ENCODE assay signal across 1 cellular context in the genomic region with DNA sequence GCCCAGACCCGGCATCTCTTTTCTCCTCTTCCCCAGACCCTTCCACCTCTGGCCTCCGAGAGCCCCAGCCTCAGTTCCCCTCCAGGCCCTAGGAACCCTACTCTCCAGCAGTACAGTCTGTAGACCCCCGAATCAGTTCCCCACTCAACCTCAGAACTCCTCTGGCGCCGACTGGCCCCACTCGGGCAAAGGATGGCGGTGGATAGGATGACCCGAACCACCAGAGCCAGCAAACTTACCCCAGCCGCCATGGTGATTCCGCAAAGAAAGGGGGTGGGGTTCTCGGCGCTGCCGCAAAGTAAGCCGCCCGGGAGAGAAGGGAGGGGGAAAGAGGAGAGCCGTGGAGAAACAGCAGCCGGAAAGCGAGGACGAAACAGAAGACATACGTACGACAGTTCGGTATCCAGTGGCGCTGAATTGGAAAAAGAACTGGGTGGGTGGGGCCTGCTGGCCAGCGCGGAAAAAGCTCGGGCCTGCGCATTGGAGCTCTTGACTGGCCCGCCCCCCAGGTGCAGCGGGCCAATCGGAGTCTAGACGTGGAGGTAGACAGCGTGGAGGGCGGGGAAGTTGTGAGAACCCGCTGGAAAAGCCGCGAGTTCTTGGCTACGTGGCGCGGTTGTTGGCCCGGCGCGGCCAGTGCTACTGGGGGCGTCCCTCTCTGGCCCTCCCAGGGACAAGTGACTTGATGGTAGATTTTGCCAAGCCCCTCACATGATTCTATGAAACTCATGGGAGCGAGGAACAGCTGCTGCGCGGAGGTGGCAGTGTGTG.
TF ChIP-seq lines count a peak whose summit lies in the region.

A gene with protein sequence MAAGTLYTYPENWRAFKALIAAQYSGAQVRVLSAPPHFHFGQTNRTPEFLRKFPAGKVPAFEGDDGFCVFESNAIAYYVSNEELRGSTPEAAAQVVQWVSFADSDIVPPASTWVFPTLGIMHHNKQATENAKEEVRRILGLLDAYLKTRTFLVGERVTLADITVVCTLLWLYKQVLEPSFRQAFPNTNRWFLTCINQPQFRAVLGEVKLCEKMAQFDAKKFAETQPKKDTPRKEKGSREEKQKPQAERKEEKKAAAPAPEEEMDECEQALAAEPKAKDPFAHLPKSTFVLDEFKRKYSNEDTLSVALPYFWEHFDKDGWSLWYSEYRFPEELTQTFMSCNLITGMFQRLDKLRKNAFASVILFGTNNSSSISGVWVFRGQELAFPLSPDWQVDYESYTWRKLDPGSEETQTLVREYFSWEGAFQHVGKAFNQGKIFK (minus strand): TSS at position 300 of the 771 bp plus-strand sequence. CDS start 49 bp downstream, at position 251.

TF ChIP-seq in A549, 52 proteins besides CTCF, POLR2A, EP300 and RAD21 (continued from another document):
- TF ChIP-seq, protein P1, sequence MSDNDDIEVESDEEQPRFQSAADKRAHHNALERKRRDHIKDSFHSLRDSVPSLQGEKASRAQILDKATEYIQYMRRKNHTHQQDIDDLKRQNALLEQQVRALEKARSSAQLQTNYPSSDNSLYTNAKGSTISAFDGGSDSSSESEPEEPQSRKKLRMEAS (IDR thresholded peaks at IDR 0.05), result peak; percentile 73; the same call in 1 of the 2 replicates
- TF ChIP-seq CBX2 (IDR thresholded peaks at IDR 0.05; ENCODE audit: borderline replicate concordance, low read depth) (no peak), TP53 (CRISPR knock-in tag; IDR thresholded peaks at IDR 0.05) (peak; percentile 82), MAFK (IDR thresholded peaks at IDR 0.05; ENCODE audit: partially characterized antibody) (no peak), SREBF2 (IDR thresholded peaks at IDR 0.05) (no peak), EHF (CRISPR knock-in tag; IDR thresholded peaks at IDR 0.05) (no peak), BHLHE40 (IDR thresholded peaks at IDR 0.05; ENCODE audit: low read depth, low read length) (no peak), HOXB13 (CRISPR knock-in tag; IDR thresholded peaks at IDR 0.05; ENCODE audit: low read depth) (no peak), ESRRA (IDR thresholded peaks at IDR 0.05; ENCODE audit: borderline replicate concordance, low read length) (no peak), FOXS1 (CRISPR knock-in tag; IDR thresholded peaks at IDR 0.05) (no peak), ZSCAN20 (CRISPR knock-in tag; IDR thresholded peaks at IDR 0.05) (no peak), RFX5 (IDR thresholded peaks at IDR 0.05) (peak; percentile 12; the same call in 1 of the 2 replicates), NPAS2 (CRISPR knock-in tag; IDR thresholded peaks at IDR 0.05; ENCODE audit: borderline replicate concordance) (no peak), TFCP2L1 (CRISPR knock-in tag; IDR thresholded peaks at IDR 0.05) (no peak), HOXB5 (CRISPR knock-in tag; IDR thresholded peaks at IDR 0.05) (no peak), EHMT2 (IDR thresholded peaks at IDR 0.05; ENCODE audit: low read depth) (no peak), PHF8 (IDR thresholded peaks at IDR 0.05; ENCODE audit: borderline replicate concordance, low read depth) (peak; percentile 61; the same call in 1 of the 2 replicates), ZFP36 (IDR thresholded peaks at IDR 0.05; ENCODE audit: borderline replicate concordance, partially characterized antibody) (no peak), ZNF302 (CRISPR knock-in tag; IDR thresholded peaks at IDR 0.05) (no peak), NR3C1 (IDR thresholded peaks at IDR 0.05) (no peak), RARB (CRISPR knock-in tag; IDR thresholded peaks at IDR 0.05) (no peak), CHD2 (IDR thresholded peaks at IDR 0.05; ENCODE audit: low read length, partially characterized antibody) (peak; percentile 72), HDAC2 (IDR thresholded peaks at IDR 0.05) (no peak), KDM1A (IDR thresholded peaks at IDR 0.05; ENCODE audit: low read depth) (no peak)
- TF ChIP-seq, protein P2, sequence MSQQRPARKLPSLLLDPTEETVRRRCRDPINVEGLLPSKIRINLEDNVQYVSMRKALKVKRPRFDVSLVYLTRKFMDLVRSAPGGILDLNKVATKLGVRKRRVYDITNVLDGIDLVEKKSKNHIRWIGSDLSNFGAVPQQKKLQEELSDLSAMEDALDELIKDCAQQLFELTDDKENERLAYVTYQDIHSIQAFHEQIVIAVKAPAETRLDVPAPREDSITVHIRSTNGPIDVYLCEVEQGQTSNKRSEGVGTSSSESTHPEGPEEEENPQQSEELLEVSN (IDR thresholded peaks at IDR 0.05; ENCODE audit: borderline replicate concordance, low read depth), result no peak
- TF ChIP-seq, protein P3, sequence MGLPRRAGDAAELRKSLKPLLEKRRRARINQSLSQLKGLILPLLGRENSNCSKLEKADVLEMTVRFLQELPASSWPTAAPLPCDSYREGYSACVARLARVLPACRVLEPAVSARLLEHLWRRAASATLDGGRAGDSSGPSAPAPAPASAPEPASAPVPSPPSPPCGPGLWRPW (IDR thresholded peaks at IDR 0.05), result no peak
- TF ChIP-seq, protein P4, sequence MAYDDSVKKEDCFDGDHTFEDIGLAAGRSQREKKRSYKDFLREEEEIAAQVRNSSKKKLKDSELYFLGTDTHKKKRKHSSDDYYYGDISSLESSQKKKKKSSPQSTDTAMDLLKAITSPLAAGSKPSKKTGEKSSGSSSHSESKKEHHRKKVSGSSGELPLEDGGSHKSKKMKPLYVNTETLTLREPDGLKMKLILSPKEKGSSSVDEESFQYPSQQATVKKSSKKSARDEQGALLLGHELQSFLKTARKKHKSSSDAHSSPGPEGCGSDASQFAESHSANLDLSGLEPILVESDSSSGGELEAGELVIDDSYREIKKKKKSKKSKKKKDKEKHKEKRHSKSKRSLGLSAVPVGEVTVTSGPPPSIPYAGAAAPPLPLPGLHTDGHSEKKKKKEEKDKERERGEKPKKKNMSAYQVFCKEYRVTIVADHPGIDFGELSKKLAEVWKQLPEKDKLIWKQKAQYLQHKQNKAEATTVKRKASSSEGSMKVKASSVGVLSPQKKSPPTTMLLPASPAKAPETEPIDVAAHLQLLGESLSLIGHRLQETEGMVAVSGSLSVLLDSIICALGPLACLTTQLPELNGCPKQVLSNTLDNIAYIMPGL (CRISPR knock-in tag; IDR thresholded peaks at IDR 0.05; ENCODE audit: borderline replicate concordance), result no peak
- TF ChIP-seq, protein P5, sequence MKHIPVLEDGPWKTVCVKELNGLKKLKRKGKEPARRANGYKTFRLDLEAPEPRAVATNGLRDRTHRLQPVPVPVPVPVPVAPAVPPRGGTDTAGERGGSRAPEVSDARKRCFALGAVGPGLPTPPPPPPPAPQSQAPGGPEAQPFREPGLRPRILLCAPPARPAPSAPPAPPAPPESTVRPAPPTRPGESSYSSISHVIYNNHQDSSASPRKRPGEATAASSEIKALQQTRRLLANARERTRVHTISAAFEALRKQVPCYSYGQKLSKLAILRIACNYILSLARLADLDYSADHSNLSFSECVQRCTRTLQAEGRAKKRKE (CRISPR knock-in tag; IDR thresholded peaks at IDR 0.05; ENCODE audit: low read depth), result no peak
- TF ChIP-seq, protein P6, sequence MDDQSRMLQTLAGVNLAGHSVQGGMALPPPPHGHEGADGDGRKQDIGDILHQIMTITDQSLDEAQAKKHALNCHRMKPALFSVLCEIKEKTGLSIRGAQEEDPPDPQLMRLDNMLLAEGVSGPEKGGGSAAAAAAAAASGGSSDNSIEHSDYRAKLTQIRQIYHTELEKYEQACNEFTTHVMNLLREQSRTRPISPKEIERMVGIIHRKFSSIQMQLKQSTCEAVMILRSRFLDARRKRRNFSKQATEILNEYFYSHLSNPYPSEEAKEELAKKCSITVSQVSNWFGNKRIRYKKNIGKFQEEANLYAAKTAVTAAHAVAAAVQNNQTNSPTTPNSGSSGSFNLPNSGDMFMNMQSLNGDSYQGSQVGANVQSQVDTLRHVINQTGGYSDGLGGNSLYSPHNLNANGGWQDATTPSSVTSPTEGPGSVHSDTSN (IDR thresholded peaks at IDR 0.05), result peak; percentile 20; the same call in 1 of the 2 replicates
- TF ChIP-seq, protein P7, sequence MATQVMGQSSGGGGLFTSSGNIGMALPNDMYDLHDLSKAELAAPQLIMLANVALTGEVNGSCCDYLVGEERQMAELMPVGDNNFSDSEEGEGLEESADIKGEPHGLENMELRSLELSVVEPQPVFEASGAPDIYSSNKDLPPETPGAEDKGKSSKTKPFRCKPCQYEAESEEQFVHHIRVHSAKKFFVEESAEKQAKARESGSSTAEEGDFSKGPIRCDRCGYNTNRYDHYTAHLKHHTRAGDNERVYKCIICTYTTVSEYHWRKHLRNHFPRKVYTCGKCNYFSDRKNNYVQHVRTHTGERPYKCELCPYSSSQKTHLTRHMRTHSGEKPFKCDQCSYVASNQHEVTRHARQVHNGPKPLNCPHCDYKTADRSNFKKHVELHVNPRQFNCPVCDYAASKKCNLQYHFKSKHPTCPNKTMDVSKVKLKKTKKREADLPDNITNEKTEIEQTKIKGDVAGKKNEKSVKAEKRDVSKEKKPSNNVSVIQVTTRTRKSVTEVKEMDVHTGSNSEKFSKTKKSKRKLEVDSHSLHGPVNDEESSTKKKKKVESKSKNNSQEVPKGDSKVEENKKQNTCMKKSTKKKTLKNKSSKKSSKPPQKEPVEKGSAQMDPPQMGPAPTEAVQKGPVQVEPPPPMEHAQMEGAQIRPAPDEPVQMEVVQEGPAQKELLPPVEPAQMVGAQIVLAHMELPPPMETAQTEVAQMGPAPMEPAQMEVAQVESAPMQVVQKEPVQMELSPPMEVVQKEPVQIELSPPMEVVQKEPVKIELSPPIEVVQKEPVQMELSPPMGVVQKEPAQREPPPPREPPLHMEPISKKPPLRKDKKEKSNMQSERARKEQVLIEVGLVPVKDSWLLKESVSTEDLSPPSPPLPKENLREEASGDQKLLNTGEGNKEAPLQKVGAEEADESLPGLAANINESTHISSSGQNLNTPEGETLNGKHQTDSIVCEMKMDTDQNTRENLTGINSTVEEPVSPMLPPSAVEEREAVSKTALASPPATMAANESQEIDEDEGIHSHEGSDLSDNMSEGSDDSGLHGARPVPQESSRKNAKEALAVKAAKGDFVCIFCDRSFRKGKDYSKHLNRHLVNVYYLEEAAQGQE (IDR thresholded peaks at IDR 0.05), result peak; percentile 67
- TF ChIP-seq, protein P8, sequence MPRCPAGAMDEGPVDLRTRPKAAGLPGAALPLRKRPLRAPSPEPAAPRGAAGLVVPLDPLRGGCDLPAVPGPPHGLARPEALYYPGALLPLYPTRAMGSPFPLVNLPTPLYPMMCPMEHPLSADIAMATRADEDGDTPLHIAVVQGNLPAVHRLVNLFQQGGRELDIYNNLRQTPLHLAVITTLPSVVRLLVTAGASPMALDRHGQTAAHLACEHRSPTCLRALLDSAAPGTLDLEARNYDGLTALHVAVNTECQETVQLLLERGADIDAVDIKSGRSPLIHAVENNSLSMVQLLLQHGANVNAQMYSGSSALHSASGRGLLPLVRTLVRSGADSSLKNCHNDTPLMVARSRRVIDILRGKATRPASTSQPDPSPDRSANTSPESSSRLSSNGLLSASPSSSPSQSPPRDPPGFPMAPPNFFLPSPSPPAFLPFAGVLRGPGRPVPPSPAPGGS (IDR thresholded peaks at IDR 0.05), result peak; percentile 94; the same call in 2 of the 3 replicates
- TF ChIP-seq, protein P9, sequence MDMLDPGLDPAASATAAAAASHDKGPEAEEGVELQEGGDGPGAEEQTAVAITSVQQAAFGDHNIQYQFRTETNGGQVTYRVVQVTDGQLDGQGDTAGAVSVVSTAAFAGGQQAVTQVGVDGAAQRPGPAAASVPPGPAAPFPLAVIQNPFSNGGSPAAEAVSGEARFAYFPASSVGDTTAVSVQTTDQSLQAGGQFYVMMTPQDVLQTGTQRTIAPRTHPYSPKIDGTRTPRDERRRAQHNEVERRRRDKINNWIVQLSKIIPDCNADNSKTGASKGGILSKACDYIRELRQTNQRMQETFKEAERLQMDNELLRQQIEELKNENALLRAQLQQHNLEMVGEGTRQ (IDR thresholded peaks at IDR 0.05), result no peak
